In the genomic region with DNA sequence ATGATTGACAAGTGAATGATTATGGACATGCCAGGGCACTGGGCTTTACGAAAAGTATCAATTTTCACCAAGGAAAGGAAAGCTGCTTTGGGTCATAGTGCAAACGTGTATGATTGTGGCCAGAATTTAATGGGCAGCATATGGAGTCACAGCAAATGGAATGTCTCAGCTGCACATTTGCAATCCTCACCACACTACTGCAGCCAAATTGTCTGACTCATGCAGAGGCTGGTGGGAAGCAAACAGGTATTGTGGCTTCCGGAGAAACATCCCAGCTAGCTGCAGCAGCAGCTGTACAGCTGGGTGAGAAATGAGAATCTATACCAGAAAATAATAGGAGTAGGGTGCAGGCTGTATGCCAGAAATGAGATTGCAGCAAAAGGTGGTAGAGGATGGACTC, we compare ENCODE assay signal across 13 cellular contexts.
DNase-seq lines count a peak whose midpoint lies in the region; ATAC-seq and TF ChIP-seq lines count a peak whose summit lies in the region.
"Had no signal": no experiment of that assay in that cellular context is flagged by ENCODE, and none has a peak within 500 bp of the region (broad histone marks: within the 10 kb centered on the region; RNA-seq: fewer than 3 reads in every experiment).

No MANE protein-coding gene starts in this region.

- H3K36me3 ChIP-seq in SK-N-SH (replicated peaks in 1 of 2; ENCODE audit: control insufficient read depth in 1 of 2, insufficient read depth in 2 of 2, low read length in 1 of 2) (no peaks in the 10 kb centered on the region), stomach (no peaks in the 10 kb centered on the region), left lung (no peaks in the 10 kb centered on the region)
- H3K36me3 ChIP-seq: gastrocnemius medialis had no signal

- H4K20me1 ChIP-seq in SK-N-SH (ENCODE audit: insufficient read depth): no peaks in the 10 kb centered on the region

- CTCF ChIA-PET in SK-N-SH (lab: Yijun Ruan, JAX): interaction anchor here (0.7 kb wide), 1 partner anchor 55 kb away, joined by 3 read pairs; no protein-coding TSS in a partner anchor

- H3K4me2 ChIP-seq in SK-N-SH: no peak overlapping the region

- no peak overlapping the region for H2AFZ ChIP-seq in SK-N-SH (ENCODE audit: low read depth)

- intact Hi-C loops in stomach (cut with DNase I; ENCODE audit: low total_unique reads): no loop called here
- intact Hi-C loops in left lung (cut with DNase I): no loop called here

- ATAC-seq in GM21717 (IDR thresholded peaks at IDR 0.05; ENCODE audit: unreplicated experiment) (no peak), left lung (no peak)
- ATAC-seq: gastrocnemius medialis, HepG2 had no signal

- H3K4me1 ChIP-seq in SK-N-SH (ENCODE audit: control insufficient read depth in 1 of 2, insufficient read depth in 2 of 2, low read depth in 1 of 2, low read length in 1 of 2) (no peaks in the 10 kb centered on the region), stomach (no peaks in the 10 kb centered on the region), left lung (no peaks in the 10 kb centered on the region)
- H3K4me1 ChIP-seq: gastrocnemius medialis had no signal

- H3K4me3 ChIP-seq in SK-N-SH (ENCODE audit: low read depth in 2 of 2, low read length in 1 of 2): no peak overlapping the region
- no peak overlapping the region for H3K4me3 ChIP-seq in stomach
- no peak overlapping the region for H3K4me3 ChIP-seq in left lung
- H3K4me3 ChIP-seq: gastrocnemius medialis had no signal

- no peak for TF ChIP-seq POLR2A in stomach (IDR thresholded peaks at IDR 0.05)

- DNase-seq in Caki2 (ENCODE audit: low read depth): peak; percentile 61
- DNase-seq in HS-5 (ENCODE audit: low read depth): peak; percentile 67
- DNase-seq in SK-N-SH: no peak
- DNase-seq in glomerular visceral epithelial cell (ENCODE audit: extremely low spot score): peak; percentile 34
- no peak for DNase-seq in stomach
- no peak for DNase-seq in activated naive CD4-positive, alpha-beta T cell treated with Interleukin-2 at 50 U/mL for 16 hours
- DNase-seq in left lung: no peak
- DNase-seq: activated CD4-positive, alpha-beta T cell treated with anti-CD3 and anti-CD28 coated beads, Interleukin-2, amount 50 U/mL, for 4 hours; anterior cingulate cortex; gastrocnemius medialis; NCI-H1417 treated with DMSO at 0.1 percent for 48 hours had no signal

- H3K9me2 ChIP-seq in SK-N-SH: no peaks in the 10 kb centered on the region

- in situ Hi-C loops in Caki2 (cut with HindIII; ENCODE audit: low pct_unique_long_range_greater_than_20kb, low sequenced_read_pairs): no loop called here

- H3K9me3 ChIP-seq in SK-N-SH: no peaks in the 10 kb centered on the region
- no peaks in the 10 kb centered on the region for H3K9me3 ChIP-seq in stomach
- H3K9me3 ChIP-seq in left lung: no peaks in the 10 kb centered on the region
- H3K9me3 ChIP-seq: gastrocnemius medialis had no signal

- no peak for TF ChIP-seq EP300 in SK-N-SH (IDR thresholded peaks at IDR 0.05; ENCODE audit: borderline replicate concordance in 1 of 2, low read depth in 1 of 2, low read length in 1 of 2)
- no peak for TF ChIP-seq EP300 in stomach (IDR thresholded peaks at IDR 0.05)

- H3K79me2 ChIP-seq in SK-N-SH (ENCODE audit: insufficient read depth): no peaks in the 10 kb centered on the region

- no peak for TF ChIP-seq RAD21 in SK-N-SH (IDR thresholded peaks at IDR 0.05; ENCODE audit: low read length)

- H3K27ac ChIP-seq in SK-N-SH (ENCODE audit: low read depth in 2 of 2, low read length in 1 of 2) (no peak overlapping the region), stomach (no peak overlapping the region), left lung (no peak overlapping the region)
- H3K27ac ChIP-seq: gastrocnemius medialis had no signal

- no peak for TF ChIP-seq CTCF in SK-N-SH (IDR thresholded peaks at IDR 0.05)
- no peak for TF ChIP-seq CTCF in stomach (IDR thresholded peaks at IDR 0.05)
- no peak for TF ChIP-seq CTCF in left lung (IDR thresholded peaks at IDR 0.05)

- H3F3A ChIP-seq in SK-N-SH (replicated peaks; ENCODE audit: insufficient read depth): no peaks in the 10 kb centered on the region

- WGBS in SK-N-SH (ENCODE audit: low lambda C conversion rate): 1% methylated on average over 3 of the region's 3 CpGs
- 37 to 58% (median 47%) methylated on average over 3 of the region's 3 CpGs for WGBS in stomach, 5 donors

- no peak overlapping the region for H3K9ac ChIP-seq in SK-N-SH

- POLR2A ChIA-PET in SK-N-SH (lab: Yijun Ruan, JAX): no interaction called here

- H3K27me3 ChIP-seq in SK-N-SH (ENCODE audit: insufficient read depth) (no peaks in the 10 kb centered on the region), stomach (no peaks in the 10 kb centered on the region), left lung (no peaks in the 10 kb centered on the region)
- H3K27me3 ChIP-seq: gastrocnemius medialis had no signal

TF ChIP-seq in SK-N-SH, 30 proteins besides CTCF, POLR2A, EP300 and RAD21:
- TF ChIP-seq, protein P1, sequence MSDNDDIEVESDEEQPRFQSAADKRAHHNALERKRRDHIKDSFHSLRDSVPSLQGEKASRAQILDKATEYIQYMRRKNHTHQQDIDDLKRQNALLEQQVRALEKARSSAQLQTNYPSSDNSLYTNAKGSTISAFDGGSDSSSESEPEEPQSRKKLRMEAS (IDR thresholded peaks at IDR 0.05; ENCODE audit: low read depth): no peak
- TF ChIP-seq JUND (IDR thresholded peaks at IDR 0.05) (0 out of 2 replicates have a peak, but pooled peaks have one; percentile 8), TCF12 (IDR thresholded peaks at IDR 0.05) (peak; percentile 40; the same call in 1 of the 2 replicates)

Comparison
In these comparisons a context has a peak if more than half of its experiments do, and no peak if none do; other contexts are left out.
1. DNase-seq: peak in Caki2 (single experiment), HS-5 (single experiment) and glomerular visceral epithelial cell (single experiment); none in SK-N-SH (single experiment), stomach (single experiment), activated naive CD4-positive, alpha-beta T cell treated with Interleukin-2 at 50 U/mL for 16 hours (single experiment) and left lung (0 of 2).